ENCODE assay signal across 13 cellular contexts in genomic region chr5:149135536-149136201, GRCh38. TPM values are rescaled to one million over a fixed set of nuclear protein-coding genes. Genes with fewer than 3 reads are reported as not detected.
DNase-seq lines count a peak whose midpoint lies in the region; ATAC-seq and TF ChIP-seq lines count a peak whose summit lies in the region.
"Had no signal": no experiment of that assay in that cellular context is flagged by ENCODE, and none has a peak within 500 bp of the region (broad histone marks: within the 10 kb centered on the region; RNA-seq: fewer than 3 reads in every experiment).

No MANE protein-coding gene starts in this region.

- H3K27me3 ChIP-seq in mesenchymal stem cell (ENCODE audit: control insufficient read depth in 1 of 2, insufficient read depth in 1 of 2, low read length in 2 of 2): no peaks in the 10 kb centered on the region
- no peaks in the 10 kb centered on the region for H3K27me3 ChIP-seq in mesendoderm (ENCODE audit: insufficient read depth, low read length, poor library complexity)

- H3K79me2 ChIP-seq in mesendoderm (ENCODE audit: control insufficient read depth, insufficient read depth, low read length): no peaks in the 10 kb centered on the region

- H3K27ac ChIP-seq in mesenchymal stem cell (ENCODE audit: low read length, poor library complexity, severe bottlenecking) (peak overlapping the region; percentile 2), mesendoderm (ENCODE audit: low read depth, low read length) (no peak overlapping the region)
- H3K27ac ChIP-seq: SK-N-MC had no signal

- no peak overlapping the region for H3K56ac ChIP-seq in mesendoderm (ENCODE audit: low read length)

- TF ChIP-seq POLR2A in GM18505 (IDR thresholded peaks at IDR 0.05; ENCODE audit: borderline replicate concordance, extremely low read depth, insufficient read depth, insufficient read length): no peak

- no peak overlapping the region for H4K5ac ChIP-seq in mesendoderm (ENCODE audit: low read length)

- H3K79me1 ChIP-seq in mesenchymal stem cell (replicated peaks; ENCODE audit: low read length, poor library complexity, severe bottlenecking) (no peaks in the 10 kb centered on the region), mesendoderm (ENCODE audit: low read length) (no peaks in the 10 kb centered on the region)

- H3K9ac ChIP-seq in mesenchymal stem cell (ENCODE audit: low read length) (peak overlapping the region; percentile 64), mesendoderm (ENCODE audit: low read length) (no peak overlapping the region)

- H2BK5ac ChIP-seq in mesenchymal stem cell (ENCODE audit: low read depth, low read length, poor library complexity, severe bottlenecking) (no peak overlapping the region), mesendoderm (ENCODE audit: low read length) (no peak overlapping the region)

- WGBS in mesenchymal stem cell: no CpG with 5 or more reads among the region's 1 CpG
- WGBS in mesendoderm (ENCODE audit: extremely low coverage, insufficient coverage, low lambda C conversion rate): no CpG with 5 or more reads among the region's 1 CpG

- H3K4ac ChIP-seq in mesenchymal stem cell (ENCODE audit: low read depth in 1 of 2, low read length in 2 of 2) (peak overlapping the region in 1 of 2 experiments; percentile 53), mesendoderm (ENCODE audit: low read depth, low read length) (no peak overlapping the region)

- H3K14ac ChIP-seq in mesenchymal stem cell (ENCODE audit: low read length in 2 of 2): no peak overlapping the region

- no peak overlapping the region for H2AFZ ChIP-seq in mesenchymal stem cell (ENCODE audit: low read depth, low read length)

- no peaks in the 10 kb centered on the region for H3K9me3 ChIP-seq in mesenchymal stem cell (ENCODE audit: control insufficient read depth, low read length)

- H3K4me2 ChIP-seq in mesenchymal stem cell (ENCODE audit: low read length, poor library complexity, severe bottlenecking): no peak overlapping the region
- H3K4me2 ChIP-seq in mesendoderm (ENCODE audit: low read length): no peak overlapping the region

- H3K23ac ChIP-seq in mesenchymal stem cell (ENCODE audit: low read length in 2 of 2) (no peak overlapping the region), mesendoderm (ENCODE audit: low read length) (no peak overlapping the region)

- no peak overlapping the region for H3K4me3 ChIP-seq in mesenchymal stem cell (ENCODE audit: insufficient read depth in 1 of 2, low read depth in 1 of 2, low read length in 2 of 2)
- H3K4me3 ChIP-seq in mesendoderm (ENCODE audit: low read length): no peak overlapping the region
- H3K4me3 ChIP-seq: SK-N-MC had no signal

- H3K4me1 ChIP-seq in mesenchymal stem cell (ENCODE audit: control insufficient read depth, insufficient read depth, low read depth, low read length) (peaks cover 4% of the 10 kb centered on the region), mesendoderm (ENCODE audit: control insufficient read depth, low read depth, low read length) (no peaks in the 10 kb centered on the region)

- H2AK5ac ChIP-seq in mesenchymal stem cell (ENCODE audit: low read length, severe bottlenecking) (no peak overlapping the region), mesendoderm (ENCODE audit: low read length) (no peak overlapping the region)

- no peak overlapping the region for H2BK15ac ChIP-seq in mesenchymal stem cell (ENCODE audit: low read depth, poor library complexity, severe bottlenecking)
- no peak overlapping the region for H2BK15ac ChIP-seq in mesendoderm (replicated peaks; ENCODE audit: low read depth)

- H3K36me3 ChIP-seq in mesenchymal stem cell (ENCODE audit: control insufficient read depth in 1 of 2, insufficient read depth in 2 of 2, low read depth in 1 of 2, low read length in 2 of 2) (no peaks in the 10 kb centered on the region), mesendoderm (ENCODE audit: control insufficient read depth, insufficient read depth, low read length) (no peaks in the 10 kb centered on the region)

- H4K8ac ChIP-seq in mesenchymal stem cell (ENCODE audit: low read length) (no peak overlapping the region), mesendoderm (ENCODE audit: low read depth, low read length) (no peak overlapping the region)

- no peak for ATAC-seq in GM18505 (IDR thresholded peaks at IDR 0.05; ENCODE audit: unreplicated experiment)

- no peak overlapping the region for H2BK12ac ChIP-seq in mesenchymal stem cell (ENCODE audit: low read length in 2 of 2)

- no peak overlapping the region for H4K91ac ChIP-seq in mesenchymal stem cell (ENCODE audit: low read length)

- H2BK120ac ChIP-seq in mesenchymal stem cell (ENCODE audit: low read depth, low read length) (no peak overlapping the region), mesendoderm (ENCODE audit: low read depth, low read length) (no peak overlapping the region)

- peak; percentile 25 for DNase-seq in AG20443 (ENCODE audit: low spot score)
- DNase-seq in RPMI7951 (ENCODE audit: low read depth): peak; percentile 65
- DNase-seq in fibroblast of peridontal ligament (ENCODE audit: extremely low read depth): peak; percentile 68
- peak; percentile 88 for DNase-seq in mesenchymal stem cell
- no peak for DNase-seq in DMS153 treated with DMSO at 0.1 percent for 48 hours (lab: John Stamatoyannopoulos, UW; ENCODE audit: unreplicated experiment)
- DNase-seq in mesendoderm: no peak
- no peak for DNase-seq in NCI-H446 (lab: John Stamatoyannopoulos, UW)
- DNase-seq: activated CD4-positive, alpha-beta T cell treated with anti-CD3 and anti-CD28 coated beads for 48 hours; CD4-positive, alpha-beta T cell; cortex of kidney; stimulated activated CD4-positive, alpha-beta T cell treated with anti-CD3 and anti-CD28 coated beads, Interleukin-2, amount 100 ng/mL, for 24 hours had no signal

- peak overlapping the region in 1 of 2 experiments; percentile 41 for H3K18ac ChIP-seq in mesenchymal stem cell (ENCODE audit: low read depth in 1 of 2, low read length in 2 of 2)
- no peak overlapping the region for H3K18ac ChIP-seq in mesendoderm (ENCODE audit: low read length)

RNA-seq across cellular contexts. Expression of gene ABLIM3, which starts 5.6 kb away (rescaled TPM):
- 19.1 and 25.1 TPM in 2 replicates for total RNA-seq in RPMI7951 (2014; rRNA removed; shearing (Covaris generic))
- 91.1 TPM for polyA plus RNA-seq in mesenchymal stem cell (2013, experiment 1 of 2)
- polyA plus RNA-seq in mesenchymal stem cell (2013, experiment 2 of 2): 90.1 TPM
- 0.18 TPM for polyA plus RNA-seq in mesendoderm (2013, experiment 1 of 2)
- polyA plus RNA-seq in mesendoderm (2013, experiment 2 of 2): 0.18 TPM
- total RNA-seq: CD4-positive, alpha-beta T cell had no signal

Comparison
In these comparisons a context has a peak if more than half of its experiments do, and no peak if none do; other contexts are left out.
1. DNase-seq: peak in AG20443 (single experiment), RPMI7951 (single experiment), fibroblast of peridontal ligament (single experiment) and mesenchymal stem cell (single experiment); none in DMS153 treated with DMSO at 0.1 percent for 48 hours (single experiment), mesendoderm (single experiment) and NCI-H446 (0 of 2).